In genomic region chr4:146175541-146176453, GRCh38 we compare ENCODE assay signal across 8 cellular contexts. TPM values are rescaled to one million over a fixed set of nuclear protein-coding genes. Genes with fewer than 3 reads are reported as not detected.
A peak's percentile ranks its signal among the peaks of the same experiment; 100 is the strongest.
DNase-seq lines count a peak whose midpoint lies in the region; ATAC-seq and TF ChIP-seq lines count a peak whose summit lies in the region.

Gene LSM6, plus strand, starts transcription at chr4:146175718. Its CDS starts 7,204 bp downstream, at chr4:146182922.

- H3K36me3 Mint-ChIP-seq in T-helper 17 cell (ENCODE audit: low read depth) = no peaks in the 10 kb centered on the region

- peak within 1 kb of the TSS; percentile 91 for H3K27ac Mint-ChIP-seq in T-helper 17 cell

- peak within 1 kb of the TSS; percentile 88 for H3K4me3 Mint-ChIP-seq in T-helper 17 cell

- intact Hi-C loops in left ventricle myocardium superior (cut with micrococcal nuclease) = no loop called here
- intact Hi-C loops in uterus (cut with DNase I; ENCODE audit: low total_unique reads) = no loop called here

- no peaks in the 10 kb centered on the region for H3K27me3 Mint-ChIP-seq in T-helper 17 cell

- peaks cover 0 to 10% of the 10 kb centered on the region in 2 donors for H3K4me1 ChIP-seq in uterus

- H3K4me3 ChIP-seq in GM12875 (ENCODE audit: low read depth, low read length) (peak within 1 kb of the TSS; percentile 95), uterus (peak within 1 kb of the TSS; percentile 72 to 93)

- TF ChIP-seq CTCF in GM12875 (IDR thresholded peaks at IDR 0.05; ENCODE audit: borderline replicate concordance, insufficient read depth, low read depth, low read length) (0 out of 2 replicates have a peak, but pooled peaks have one; percentile 10), uterus (IDR thresholded peaks at IDR 0.05) (peak in 2 of 4 experiments; percentile 9 to 27)

- ATAC-seq in HG02610 (IDR thresholded peaks at IDR 0.05; ENCODE audit: unreplicated experiment) (peak; percentile 91), T-helper 17 cell (peak; percentile 92), left ventricle myocardium superior (peak; percentile 99)

- H3K36me3 ChIP-seq in uterus = no peaks in the 10 kb centered on the region

- H3K4me1 Mint-ChIP-seq in T-helper 17 cell = peaks cover 34% of the 10 kb centered on the region

- peak within 1 kb of the TSS; percentile 83 to 98 for H3K27ac ChIP-seq in uterus

- H3K9me3 ChIP-seq in T-helper 17 cell (ENCODE audit: control insufficient read depth, low read length, poor library complexity, severe bottlenecking) = no peaks in the 10 kb centered on the region
- H3K9me3 ChIP-seq in uterus = no peaks in the 10 kb centered on the region

- DNase-seq in NCI-H1105 (lab: John Stamatoyannopoulos, UW) = peak; percentile 73
- DNase-seq in T-helper 17 cell = peak; percentile 65 to 69 (median 67)
- peak; percentile 58 to 93 (median 86) for DNase-seq in amygdala (lab: John Stamatoyannopoulos, UW)
- peak; percentile 92 for DNase-seq in left ventricle myocardium superior
- DNase-seq in pulmonary artery endothelial cell (ENCODE audit: low read depth, low spot score) = peak; percentile 63
- DNase-seq in uterus = peak; percentile 88 to 89

- TF ChIP-seq POLR2A in uterus (IDR thresholded peaks at IDR 0.05) = peak; percentile 35 to 75

- H3K27me3 ChIP-seq in uterus = no peaks in the 10 kb centered on the region

RNA-seq across cellular contexts. Expression of gene LSM6, which starts in this region (rescaled TPM):
- 10 to 100 TPM; 20.2 to 21.3 TPM for total RNA-seq in T-helper 17 cell
- total RNA-seq in left ventricle myocardium superior = 13.0 TPM
- total RNA-seq in pulmonary artery endothelial cell = 35.0 and 51.1 TPM in 2 replicates
- total RNA-seq in uterus = 10 to 100 TPM in 3 of 4 donors, 1 to 10 TPM in 1; 8.7 to 56.8 (median 31.2) TPM

Comparison
In these comparisons a context has a peak if more than half of its experiments do, and no peak if none do; other contexts are left out.
1. Peak in every context shown above with its lines: DNase-seq, ATAC-seq, H3K4me3 ChIP-seq and H3K27ac ChIP-seq.